ENCODE assay signal across 11 cellular contexts in genomic region chr1:6357243-6357929, GRCh38. TPM values are rescaled to one million over a fixed set of nuclear protein-coding genes. Genes with fewer than 3 reads are reported as not detected.
DNase-seq lines count a peak whose midpoint lies in the region; ATAC-seq and TF ChIP-seq lines count a peak whose summit lies in the region.
"Had no signal": no experiment of that assay in that cellular context is flagged by ENCODE, and none has a peak within 500 bp of the region (broad histone marks: within the 10 kb centered on the region; RNA-seq: fewer than 3 reads in every experiment).

No MANE protein-coding gene starts in this region.

- H3K27me3 ChIP-seq in Peyer's patch, result no peaks in the 10 kb centered on the region
- H3K27me3 ChIP-seq: BLaER1 had no signal

- DNase-seq in stimulated activated naive CD8-positive, alpha-beta T cell treated with anti-CD3 and anti-CD28 coated beads, Interleukin-15, Interleukin-2, amounts not matched to agents 100 U/mL and 50 U/mL, for 24 hours, result peak; percentile 12
- DNase-seq in stimulated activated naive CD8-positive, alpha-beta T cell treated with anti-CD3 and anti-CD28 coated beads, Interleukin-15, amount 100 ng/mL, for 72 hours, result no peak
- DNase-seq in Peyer's patch, result peak in 2 of 3 donors; percentile 63 to 71
- DNase-seq in hepatic stellate cell (ENCODE audit: low spot score), result peak; percentile 1
- no peak for DNase-seq in NCI-H1105 treated with DMSO at 0.1 percent for 48 hours (lab: John Stamatoyannopoulos, UW)
- DNase-seq in nephron progenitor cell, result no peak
- DNase-seq in cortex of kidney (lab: John Stamatoyannopoulos, UW), result no peak
- DNase-seq: NCI-H748 treated with DMSO at 0.1 percent for 48 hours had no signal

- no peaks in the 10 kb centered on the region for H3K9me3 ChIP-seq in Peyer's patch
- H3K9me3 ChIP-seq: BLaER1 had no signal

- no peak overlapping the region for H3K4me3 ChIP-seq in Peyer's patch

- H3K4me1 Mint-ChIP-seq in stimulated activated naive CD8-positive, alpha-beta T cell treated with anti-CD3 and anti-CD28 coated beads, Interleukin-15, amount 100 ng/mL, for 72 hours, result peaks cover 61% of the 10 kb centered on the region
- peaks cover 42% of the 10 kb centered on the region for H3K4me1 Mint-ChIP-seq in nephron progenitor cell

- H3K4me1 ChIP-seq in Peyer's patch, result peaks cover 21 to 92% (median 24%) of the 10 kb centered on the region in 4 donors

- no peaks in the 10 kb centered on the region for H3K36me3 ChIP-seq in Peyer's patch
- H3K36me3 ChIP-seq: BLaER1 had no signal

- no peaks in the 10 kb centered on the region for H3K9me3 Mint-ChIP-seq in stimulated activated naive CD8-positive, alpha-beta T cell treated with anti-CD3 and anti-CD28 coated beads, Interleukin-15, amount 100 ng/mL, for 72 hours
- no peaks in the 10 kb centered on the region for H3K9me3 Mint-ChIP-seq in nephron progenitor cell
- H3K9me3 Mint-ChIP-seq: central memory CD8-positive, alpha-beta T cell had no signal

- no peaks in the 10 kb centered on the region for H3K36me3 Mint-ChIP-seq in nephron progenitor cell (ENCODE audit: low read depth)

- TF ChIP-seq CTCF in Peyer's patch (IDR thresholded peaks at IDR 0.05), result peak in 4 of 6 experiments; percentile 8 to 44 (median 40)
- TF ChIP-seq CTCF in nephron progenitor cell (IDR thresholded peaks at IDR 0.05), result no peak

- H3K27me3 Mint-ChIP-seq in stimulated activated naive CD8-positive, alpha-beta T cell treated with anti-CD3 and anti-CD28 coated beads, Interleukin-15, amount 100 ng/mL, for 72 hours, result no peaks in the 10 kb centered on the region
- peaks cover 6% of the 10 kb centered on the region for H3K27me3 Mint-ChIP-seq in nephron progenitor cell (ENCODE audit: low read depth, poor library complexity)
- H3K27me3 Mint-ChIP-seq: central memory CD8-positive, alpha-beta T cell had no signal

- TF ChIP-seq POLR2A in Peyer's patch (IDR thresholded peaks at IDR 0.05), result no peak

- no peak overlapping the region for H3K27ac Mint-ChIP-seq in stimulated activated naive CD8-positive, alpha-beta T cell treated with anti-CD3 and anti-CD28 coated beads, Interleukin-15, amount 100 ng/mL, for 72 hours
- no peak overlapping the region for H3K27ac Mint-ChIP-seq in nephron progenitor cell

- ATAC-seq in stimulated activated naive CD8-positive, alpha-beta T cell treated with anti-CD3 and anti-CD28 coated beads, Interleukin-15, Interleukin-2, amounts not matched to agents 100 U/mL and 50 U/mL, for 24 hours, result no peak
- ATAC-seq in stimulated activated naive CD8-positive, alpha-beta T cell treated with anti-CD3 and anti-CD28 coated beads, Interleukin-15, amount 100 ng/mL, for 72 hours, result no peak
- no peak for ATAC-seq in GM18517 (IDR thresholded peaks at IDR 0.05; ENCODE audit: unreplicated experiment)

- H3K27ac ChIP-seq in Peyer's patch, result peak overlapping the region in 3 of 4 donors; percentile 79 to 92 (median 90)

- peak overlapping the region in 1 of 2 donors; percentile 87 for H3K4me3 Mint-ChIP-seq in stimulated activated naive CD8-positive, alpha-beta T cell treated with anti-CD3 and anti-CD28 coated beads, Interleukin-15, amount 100 ng/mL, for 72 hours
- no peak overlapping the region for H3K4me3 Mint-ChIP-seq in nephron progenitor cell
- H3K4me3 Mint-ChIP-seq: central memory CD8-positive, alpha-beta T cell had no signal

RNA-seq across cellular contexts. Expression of gene ACOT7, which starts 36.2 kb away (rescaled TPM):
- 10 to 100 TPM; 38.4 to 93.2 (median 67.1) TPM for total RNA-seq in Peyer's patch

Comparison
In these comparisons a context has a peak if more than half of its experiments do, and no peak if none do; other contexts are left out.
1. DNase-seq: peak in stimulated activated naive CD8-positive, alpha-beta T cell treated with anti-CD3 and anti-CD28 coated beads, Interleukin-15, Interleukin-2, amounts not matched to agents 100 U/mL and 50 U/mL, for 24 hours (single experiment), Peyer's patch (2 of 3) and hepatic stellate cell (single experiment); none in stimulated activated naive CD8-positive, alpha-beta T cell treated with anti-CD3 and anti-CD28 coated beads, Interleukin-15, amount 100 ng/mL, for 72 hours (0 of 2), NCI-H1105 treated with DMSO at 0.1 percent for 48 hours (single experiment), nephron progenitor cell (single experiment) and cortex of kidney (single experiment).